In the genomic region with DNA sequence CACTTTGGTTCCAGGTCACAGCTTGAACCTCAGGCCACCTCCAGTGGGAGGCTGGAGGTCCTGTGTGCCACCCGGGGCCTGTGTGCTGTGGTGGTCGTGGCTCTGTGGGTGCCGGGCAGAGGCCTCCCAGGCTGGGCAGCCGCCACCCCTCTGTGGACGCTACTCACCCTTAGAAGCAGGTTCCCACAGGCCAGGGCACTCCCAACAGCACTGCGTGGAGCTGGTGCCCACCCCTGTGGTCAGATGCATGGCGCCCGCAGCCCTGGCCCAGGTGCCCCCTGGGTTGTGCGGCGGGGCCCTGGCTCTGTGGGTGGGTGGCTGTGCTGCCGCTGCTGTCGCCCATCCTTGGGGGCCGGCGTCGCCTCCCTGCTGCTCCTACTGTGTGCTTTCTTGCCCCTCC, we compare ENCODE assay signal across 17 cellular contexts.
"Had no signal": no experiment of that assay in that cellular context is flagged by ENCODE, and none has a peak within 500 bp of the region (broad histone marks: within the 10 kb centered on the region; RNA-seq: fewer than 3 reads in every experiment).

No MANE protein-coding gene starts in this region.

- H3K27me3 Mint-ChIP-seq: activated CD4-positive, alpha-beta T cell treated with anti-CD3 and anti-CD28 coated beads, Interleukin-2, amount 10 ng/mL, durations not matched to agents 24 days and 14 days; activated naive CD8-positive, alpha-beta T cell; brain had no signal

- H3K4me3 Mint-ChIP-seq: activated CD4-positive, alpha-beta T cell treated with anti-CD3 and anti-CD28 coated beads, Interleukin-2, amount 10 ng/mL, durations not matched to agents 24 days and 14 days; activated CD8-positive, alpha-beta T cell treated with anti-CD3 and anti-CD28 coated beads, Interleukin-2, amount 10 ng/mL, durations not matched to agents 7 days and 5 days; activated naive CD8-positive, alpha-beta T cell; brain; neural progenitor cell had no signal

- DNase-seq: activated CD4-positive, alpha-beta T cell treated with anti-CD3 and anti-CD28 coated beads, Interleukin-2, amount 10 ng/mL, durations not matched to agents 24 days and 14 days; activated CD4-positive, CD25-positive, alpha-beta regulatory T cell; activated CD8-positive, alpha-beta memory T cell treated with anti-CD3 and anti-CD28 coated beads, Interleukin-2, amount 50 U/mL, for 4 hours; activated CD8-positive, alpha-beta T cell treated with anti-CD3 and anti-CD28 coated beads, Interleukin-2, amount 10 ng/mL, durations not matched to agents 7 days and 5 days; activated gamma-delta T cell; activated T-cell treated with anti-CD3 and anti-CD28 coated beads, Interleukin-2, amount 50 U/mL, for 48 hours; amniotic stem cell; lower lobe of right lung; stimulated activated CD4-positive, alpha-beta T cell treated with anti-CD3 and anti-CD28 coated beads, Interleukin-12 subunit alpha, Interleukin-12 subunit beta, amount 100 ng/mL, for 4 hours; stimulated activated CD4-positive, alpha-beta T cell treated with anti-CD3 and anti-CD28 coated beads, Interleukin-2, amount 100 ng/mL, for 24 hours had no signal

- H3K4me3 ChIP-seq: hepatocyte, lower lobe of right lung, neural progenitor cell, ovary, thyroid gland had no signal

- ATAC-seq: activated CD8-positive, alpha-beta T cell treated with anti-CD3 and anti-CD28 coated beads, Interleukin-2, amount 10 ng/mL, durations not matched to agents 7 days and 5 days; esophagus mucosa had no signal

- H3K36me3 ChIP-seq: lower lobe of right lung, neural progenitor cell, ovary, thyroid gland had no signal

- H3K27ac ChIP-seq: hepatocyte, lower lobe of right lung, neural progenitor cell, ovary, thyroid gland had no signal

- H3K9me3 ChIP-seq: lower lobe of right lung, ovary, thyroid gland had no signal

- H3K27me3 ChIP-seq: hepatocyte, neural progenitor cell, ovary, thyroid gland had no signal

- H3K9me3 Mint-ChIP-seq: activated CD4-positive, alpha-beta T cell treated with anti-CD3 and anti-CD28 coated beads, Interleukin-2, amount 10 ng/mL, durations not matched to agents 24 days and 14 days; brain; neural progenitor cell had no signal

- H3K36me3 Mint-ChIP-seq: activated naive CD8-positive, alpha-beta T cell had no signal

- H3K27ac Mint-ChIP-seq: activated CD8-positive, alpha-beta T cell treated with anti-CD3 and anti-CD28 coated beads, Interleukin-2, amount 10 ng/mL, durations not matched to agents 7 days and 5 days; activated naive CD8-positive, alpha-beta T cell had no signal
